ENCODE assay signal across 8 cellular contexts in genomic region chr11:66311965-66312548, GRCh38. TPM values are rescaled to one million over a fixed set of nuclear protein-coding genes. Genes with fewer than 3 reads are reported as not detected.
DNase-seq lines count a peak whose midpoint lies in the region; ATAC-seq and TF ChIP-seq lines count a peak whose summit lies in the region.

No MANE protein-coding gene starts in this region.

- H3K9me3 Mint-ChIP-seq in T-helper 1 cell treated with Interleukin-12 subunit alpha and Interleukin-12 subunit beta and Interleukin-4 antibody, amounts not matched to agents 30 μg/mL and 1 μg/mL, for 36 hours: no peaks in the 10 kb centered on the region

- peak overlapping the region; percentile 88 for H3K4me3 Mint-ChIP-seq in T-helper 1 cell treated with Interleukin-12 subunit alpha and Interleukin-12 subunit beta and Interleukin-4 antibody, amounts not matched to agents 30 μg/mL and 1 μg/mL, for 36 hours

- H3K27me3 ChIP-seq in right cardiac atrium (ENCODE audit: control insufficient read depth, insufficient read depth): no peaks in the 10 kb centered on the region
- H3K27me3 ChIP-seq in uterus: no peaks in the 10 kb centered on the region

- H3K27ac ChIP-seq in right cardiac atrium (ENCODE audit: low read length) (peak overlapping the region; percentile 94), uterus (peak overlapping the region; percentile 86 to 93)

- WGBS in right cardiac atrium: under 1% methylated on average over 44 of the region's 44 CpGs

- peak; percentile 86 for DNase-seq in NCI-H146 treated with DMSO at 0.1 percent for 48 hours (lab: John Stamatoyannopoulos, UW; ENCODE audit: unreplicated experiment)
- peak in 53 of 56 donors; percentile 37 to 89 (median 80) for DNase-seq in amygdala (lab: John Stamatoyannopoulos, UW)
- peak; percentile 93 to 97 (median 96) for DNase-seq in right cardiac atrium
- peak; percentile 81 for DNase-seq in putamen (ENCODE audit: low spot score)
- peak; percentile 92 to 94 for DNase-seq in uterus

- TF ChIP-seq POLR2A in uterus (IDR thresholded peaks at IDR 0.05): peak; percentile 53 to 69

- peak; percentile 20 to 98 (median 96) for TF ChIP-seq CTCF in uterus (IDR thresholded peaks at IDR 0.05)

- peaks cover 6% of the 10 kb centered on the region for H3K4me1 Mint-ChIP-seq in T-helper 1 cell treated with Interleukin-12 subunit alpha and Interleukin-12 subunit beta and Interleukin-4 antibody, amounts not matched to agents 30 μg/mL and 1 μg/mL, for 36 hours (ENCODE audit: low read depth)

- ATAC-seq in GM18498 (IDR thresholded peaks at IDR 0.05; ENCODE audit: unreplicated experiment) (peak; percentile 73), HG02885 (IDR thresholded peaks at IDR 0.05; ENCODE audit: poor library complexity, unreplicated experiment) (peak; percentile 76), right cardiac atrium (peak; percentile 83 to 88)

- H3K27ac Mint-ChIP-seq in T-helper 1 cell treated with Interleukin-12 subunit alpha and Interleukin-12 subunit beta and Interleukin-4 antibody, amounts not matched to agents 30 μg/mL and 1 μg/mL, for 36 hours: peak overlapping the region; percentile 93

- no peaks in the 10 kb centered on the region for H3K36me3 ChIP-seq in uterus

- H3K9me3 ChIP-seq in right cardiac atrium (ENCODE audit: control insufficient read depth, low read length): no peaks in the 10 kb centered on the region
- no peaks in the 10 kb centered on the region for H3K9me3 ChIP-seq in uterus

- no peaks in the 10 kb centered on the region for H3K36me3 Mint-ChIP-seq in T-helper 1 cell treated with Interleukin-12 subunit alpha and Interleukin-12 subunit beta and Interleukin-4 antibody, amounts not matched to agents 30 μg/mL and 1 μg/mL, for 36 hours (ENCODE audit: low read depth)

- H3K4me3 ChIP-seq in right cardiac atrium (ENCODE audit: low read length) (peak overlapping the region; percentile 59), uterus (peak overlapping the region; percentile 43 to 45)

- intact Hi-C loops in right cardiac atrium (cut with DNase I) (loop anchor here in 3 of 4 donors (2.0 to 10.0 kb wide), 3 partner anchors 17 to 75 kb away; no protein-coding TSS in a partner anchor), uterus (cut with DNase I; ENCODE audit: low total_unique reads) (no loop called here)

- H3K27me3 Mint-ChIP-seq in T-helper 1 cell treated with Interleukin-12 subunit alpha and Interleukin-12 subunit beta and Interleukin-4 antibody, amounts not matched to agents 30 μg/mL and 1 μg/mL, for 36 hours (ENCODE audit: low read depth): peaks cover 9% of the 10 kb centered on the region

- H3K4me1 ChIP-seq in right cardiac atrium (ENCODE audit: control insufficient read depth, insufficient read depth, low read length): no peaks in the 10 kb centered on the region
- peaks cover 0 to 8% of the 10 kb centered on the region in 2 donors for H3K4me1 ChIP-seq in uterus

RNA-seq across cellular contexts. Expression of gene CD248, which starts 4.8 kb away (rescaled TPM):
- total RNA-seq in right cardiac atrium: 10 to 100 TPM; 10.5 to 22.9 (median 21.9) TPM
- polyA plus RNA-seq in right cardiac atrium: 12.0 TPM
- total RNA-seq in uterus: 10 to 100 TPM; 14.1 to 91.2 (median 46.2) TPM

RNA-seq across cellular contexts. Expression of gene TMEM151A, which starts 20.4 kb away (rescaled TPM):
- under 1 TPM; 0.20 to 0.31 (median 0.26) TPM for total RNA-seq in right cardiac atrium
- 0.45 TPM for polyA plus RNA-seq in right cardiac atrium
- under 1 TPM in 1 of 4 donors, not detected in 3; 0.27 TPM for total RNA-seq in uterus

RNA-seq across cellular contexts. Expression of gene YIF1A, which starts 23.1 kb away (rescaled TPM):
- total RNA-seq in right cardiac atrium: 10 to 100 TPM; 48.0 to 65.3 (median 50.5) TPM
- 56.1 TPM for polyA plus RNA-seq in right cardiac atrium
- total RNA-seq in uterus: 100 to 1,000 TPM in 1 of 4 donors, 10 to 100 TPM in 3; 38.9 to 101 (median 79.1) TPM

RNA-seq across cellular contexts. Expression of gene RIN1, which starts 24.2 kb away (rescaled TPM):
- total RNA-seq in right cardiac atrium: 1 to 10 TPM; 2.0 to 3.8 (median 2.2) TPM
- 1.6 TPM for polyA plus RNA-seq in right cardiac atrium
- total RNA-seq in uterus: 10 to 100 TPM in 2 of 4 donors, 1 to 10 TPM in 2; 1.8 to 26.6 (median 8.6) TPM

RNA-seq across cellular contexts. Expression of gene BRMS1, which starts 32.8 kb away (rescaled TPM):
- total RNA-seq in right cardiac atrium (10 to 100 TPM; 12.7 to 19.8 (median 15.0) TPM), uterus (10 to 100 TPM; 15.0 to 77.4 (median 21.9) TPM)
- 26.0 TPM for polyA plus RNA-seq in right cardiac atrium

Comparison
In these comparisons a context has a peak if more than half of its experiments do, and no peak if none do; other contexts are left out.
1. Peak in every context shown above with its lines: DNase-seq, ATAC-seq, H3K4me3 ChIP-seq and H3K27ac ChIP-seq.